12 cellular contexts compared by ENCODE assay signal in genomic region chr12:56162468-56163290, GRCh38. TPM values are rescaled to one million over a fixed set of nuclear protein-coding genes. Genes with fewer than 3 reads are reported as not detected.
DNase-seq lines count a peak whose midpoint lies in the region; ATAC-seq and TF ChIP-seq lines count a peak whose summit lies in the region.
"Had no signal": no experiment of that assay in that cellular context is flagged by ENCODE, and none has a peak within 500 bp of the region (broad histone marks: within the 10 kb centered on the region; RNA-seq: fewer than 3 reads in every experiment).

No MANE protein-coding gene starts in this region.

- intact Hi-C loops in activated CD4-positive, alpha-beta T cell treated with anti-CD3 and anti-CD28 coated beads, Interleukin-2, amount 10 ng/mL, durations not matched to agents 24 days and 14 days (cut with micrococcal nuclease), result no loop called here

- TF ChIP-seq CTCF in fibroblast of lung (conservative IDR thresholded peaks at IDR 0.05 in 1 of 2, IDR thresholded peaks at IDR 0.05 in 1 of 2; ENCODE audit: low read depth in 1 of 2, low read length in 2 of 2), result no peak

- no peaks in the 10 kb centered on the region for H3K27me3 ChIP-seq in fibroblast of lung (ENCODE audit: control insufficient read depth, insufficient read depth, low read length)

- H3K27ac Mint-ChIP-seq in activated CD4-positive, alpha-beta T cell treated with anti-CD3 and anti-CD28 coated beads, Interleukin-2, amount 10 ng/mL, durations not matched to agents 24 days and 14 days, result peak overlapping the region; percentile 32
- peak overlapping the region; percentile 98 for H3K27ac Mint-ChIP-seq in stimulated activated effector memory CD8-positive, alpha-beta T cell treated with anti-CD3 and anti-CD28 coated beads, Interleukin-12 subunit alpha, Interleukin-12 subunit beta, amount 100 ng/mL, for 72 hours

- H3K27me3 Mint-ChIP-seq in activated CD4-positive, alpha-beta T cell treated with anti-CD3 and anti-CD28 coated beads, Interleukin-2, amount 10 ng/mL, durations not matched to agents 24 days and 14 days, result no peaks in the 10 kb centered on the region

- H3K4me1 ChIP-seq in fibroblast of lung (ENCODE audit: control insufficient read depth, extremely low read depth, insufficient read depth, low read length), result peaks cover 12% of the 10 kb centered on the region

- H3K79me2 ChIP-seq in fibroblast of lung (ENCODE audit: control insufficient read depth, insufficient read depth, low read length), result peaks cover 39% of the 10 kb centered on the region

- ATAC-seq in SK-N-SH treated with all-trans-retinoic acid at 6 μM for 48 hours, result no peak
- ATAC-seq in stimulated activated effector memory CD8-positive, alpha-beta T cell treated with anti-CD3 and anti-CD28 coated beads, Interleukin-12 subunit alpha, Interleukin-12 subunit beta, amount 100 ng/mL, for 72 hours, result no peak
- ATAC-seq in GM21515 (IDR thresholded peaks at IDR 0.05; ENCODE audit: unreplicated experiment), result no peak

- peaks cover 33% of the 10 kb centered on the region for H3K4me1 Mint-ChIP-seq in activated CD4-positive, alpha-beta T cell treated with anti-CD3 and anti-CD28 coated beads, Interleukin-2, amount 10 ng/mL, durations not matched to agents 24 days and 14 days
- H3K4me1 Mint-ChIP-seq in stimulated activated effector memory CD8-positive, alpha-beta T cell treated with anti-CD3 and anti-CD28 coated beads, Interleukin-12 subunit alpha, Interleukin-12 subunit beta, amount 100 ng/mL, for 72 hours, result peaks cover 55% of the 10 kb centered on the region

- no peak overlapping the region for H2AFZ ChIP-seq in fibroblast of lung (ENCODE audit: low read length)
- H2AFZ ChIP-seq: PC-9 had no signal

- DNase-seq in activated CD4-positive, alpha-beta T cell treated with anti-CD3 and anti-CD28 coated beads, Interleukin-2, amount 10 ng/mL, durations not matched to agents 24 days and 14 days, result no peak
- DNase-seq in activated CD4-positive, alpha-beta T cell treated with anti-CD3 and anti-CD28 coated beads, Interleukin-2, amount 50 U/mL, for 4 hours, result no peak
- peak in 1 of 2 donors; percentile 6 for DNase-seq in fibroblast of lung (ENCODE audit: low read depth in 2 of 2)
- no peak for DNase-seq in stimulated activated effector memory CD8-positive, alpha-beta T cell treated with anti-CD3 and anti-CD28 coated beads, Interleukin-12 subunit alpha, Interleukin-12 subunit beta, amount 100 ng/mL, for 72 hours (ENCODE audit: low spot score in 2 of 2)
- DNase-seq in activated effector memory CD4-positive, alpha-beta T cell treated with anti-CD3 and anti-CD28 coated beads, Interleukin-2, amount 50 U/mL, for 16 hours, result no peak
- DNase-seq in occipital lobe (lab: John Stamatoyannopoulos, UW), result no peak
- DNase-seq: activated CD4-positive, alpha-beta T cell treated with anti-CD3 and anti-CD28 coated beads, Interleukin-2, amount 50 U/mL, for 1 hour; AML-193; NCI-H1092 treated with DMSO at 0.1 percent for 48 hours; PC-9 had no signal

- H3K36me3 ChIP-seq in fibroblast of lung (ENCODE audit: control insufficient read depth, insufficient read depth, low read length), result peaks cover 36% of the 10 kb centered on the region

- peak overlapping the region in 1 of 4 experiments; percentile 7 for H3K4me3 ChIP-seq in fibroblast of lung (replicated peaks in 1 of 4; ENCODE audit: control extremely low read depth in 1 of 4, insufficient read depth in 1 of 4, low read depth in 3 of 4, low read length in 4 of 4)
- H3K4me3 ChIP-seq: PC-9 had no signal

- peak overlapping the region; percentile 23 for H3K4me2 ChIP-seq in fibroblast of lung (ENCODE audit: extremely low read depth, insufficient read depth, low read length)
- H3K4me2 ChIP-seq: PC-9 had no signal

- no peak overlapping the region for H3K27ac ChIP-seq in fibroblast of lung (ENCODE audit: insufficient read depth, low read length)
- H3K27ac ChIP-seq: PC-9 had no signal

- no peaks in the 10 kb centered on the region for H3K9me3 Mint-ChIP-seq in activated CD4-positive, alpha-beta T cell treated with anti-CD3 and anti-CD28 coated beads, Interleukin-2, amount 10 ng/mL, durations not matched to agents 24 days and 14 days
- no peaks in the 10 kb centered on the region for H3K9me3 Mint-ChIP-seq in stimulated activated effector memory CD8-positive, alpha-beta T cell treated with anti-CD3 and anti-CD28 coated beads, Interleukin-12 subunit alpha, Interleukin-12 subunit beta, amount 100 ng/mL, for 72 hours

- H4K20me1 ChIP-seq in fibroblast of lung (ENCODE audit: control insufficient read depth, extremely low read depth, insufficient read depth, low read length), result peaks cover 1% of the 10 kb centered on the region

- no peaks in the 10 kb centered on the region for H3K9me3 ChIP-seq in fibroblast of lung (ENCODE audit: control insufficient read depth, insufficient read depth, low read depth, low read length)

- H3K9ac ChIP-seq in fibroblast of lung (ENCODE audit: insufficient read depth, low read length), result no peak overlapping the region

- H3K36me3 Mint-ChIP-seq in activated CD4-positive, alpha-beta T cell treated with anti-CD3 and anti-CD28 coated beads, Interleukin-2, amount 10 ng/mL, durations not matched to agents 24 days and 14 days (ENCODE audit: low read depth), result peaks cover 74% of the 10 kb centered on the region
- peaks cover 100% of the 10 kb centered on the region for H3K36me3 Mint-ChIP-seq in stimulated activated effector memory CD8-positive, alpha-beta T cell treated with anti-CD3 and anti-CD28 coated beads, Interleukin-12 subunit alpha, Interleukin-12 subunit beta, amount 100 ng/mL, for 72 hours

- no peak overlapping the region for H3K4me3 Mint-ChIP-seq in activated CD4-positive, alpha-beta T cell treated with anti-CD3 and anti-CD28 coated beads, Interleukin-2, amount 10 ng/mL, durations not matched to agents 24 days and 14 days
- no peak overlapping the region for H3K4me3 Mint-ChIP-seq in stimulated activated effector memory CD8-positive, alpha-beta T cell treated with anti-CD3 and anti-CD28 coated beads, Interleukin-12 subunit alpha, Interleukin-12 subunit beta, amount 100 ng/mL, for 72 hours

TF ChIP-seq in SK-N-SH treated with all-trans-retinoic acid at 6 μM for 48 hours, 23 proteins besides CTCF, POLR2A, EP300 and RAD21:
- 0 out of 2 replicates have a peak, but pooled peaks have one; percentile 21 for TF ChIP-seq RARB (CRISPR knock-in tag; IDR thresholded peaks at IDR 0.05)
- TF ChIP-seq ESRRG (CRISPR knock-in tag; IDR thresholded peaks at IDR 0.05), result no peak

RNA-seq across cellular contexts. Expression of gene MYL6, which starts 4.5 kb away (rescaled TPM):
- 717 and 752 TPM in 2 replicates for total RNA-seq in activated CD4-positive, alpha-beta T cell treated with anti-CD3 and anti-CD28 coated beads, Interleukin-2, amount 10 ng/mL, durations not matched to agents 24 days and 14 days
- total RNA-seq in fibroblast of lung, result 1,163 and 1,517 TPM in 2 replicates
- polyA plus RNA-seq in fibroblast of lung, result 6,238 and 7,941 TPM in 2 replicates
- polyA plus RNA-seq in fibroblast of lung (2012), result 4,582 and 6,828 TPM in 2 replicates
- 818 and 1,187 TPM in 2 replicates for polyA minus RNA-seq in fibroblast of lung (ENCODE audit: low replicate concordance)
- total RNA-seq in occipital lobe, result 417 TPM

RNA-seq across cellular contexts. Expression of gene MYL6B, which starts 10.3 kb away (rescaled TPM):
- total RNA-seq in activated CD4-positive, alpha-beta T cell treated with anti-CD3 and anti-CD28 coated beads, Interleukin-2, amount 10 ng/mL, durations not matched to agents 24 days and 14 days, result 63.3 and 68.9 TPM in 2 replicates
- 71.7 and 98.6 TPM in 2 replicates for total RNA-seq in fibroblast of lung
- polyA plus RNA-seq in fibroblast of lung, result 87.7 and 99.1 TPM in 2 replicates
- 163 and 171 TPM in 2 replicates for polyA plus RNA-seq in fibroblast of lung (2012)
- 40.3 and 69.5 TPM in 2 replicates for polyA minus RNA-seq in fibroblast of lung (ENCODE audit: low replicate concordance)
- 77.0 TPM for total RNA-seq in occipital lobe

RNA-seq across cellular contexts. Expression of gene SMARCC2, which starts 26.6 kb away (rescaled TPM):
- total RNA-seq in activated CD4-positive, alpha-beta T cell treated with anti-CD3 and anti-CD28 coated beads, Interleukin-2, amount 10 ng/mL, durations not matched to agents 24 days and 14 days, result 127 and 130 TPM in 2 replicates
- total RNA-seq in fibroblast of lung (55.5 and 70.8 TPM in 2 replicates), occipital lobe (80.6 TPM)
- 60.2 and 69.6 TPM in 2 replicates for polyA plus RNA-seq in fibroblast of lung
- 49.2 and 50.4 TPM in 2 replicates for polyA plus RNA-seq in fibroblast of lung (2012)
- polyA minus RNA-seq in fibroblast of lung (ENCODE audit: low replicate concordance), result 64.1 and 69.7 TPM in 2 replicates

RNA-seq across cellular contexts. Expression of gene ESYT1, which starts 34.6 kb away (rescaled TPM):
- 155 and 158 TPM in 2 replicates for total RNA-seq in activated CD4-positive, alpha-beta T cell treated with anti-CD3 and anti-CD28 coated beads, Interleukin-2, amount 10 ng/mL, durations not matched to agents 24 days and 14 days
- total RNA-seq in fibroblast of lung (261 and 446 TPM in 2 replicates), occipital lobe (21.8 TPM)
- 182 and 260 TPM in 2 replicates for polyA plus RNA-seq in fibroblast of lung
- polyA plus RNA-seq in fibroblast of lung (2012), result 135 and 167 TPM in 2 replicates
- 837 and 884 TPM in 2 replicates for polyA minus RNA-seq in fibroblast of lung (ENCODE audit: low replicate concordance)

RNA-seq across cellular contexts. Expression of gene ZC3H10, which starts 44.6 kb away (rescaled TPM):
- total RNA-seq in activated CD4-positive, alpha-beta T cell treated with anti-CD3 and anti-CD28 coated beads, Interleukin-2, amount 10 ng/mL, durations not matched to agents 24 days and 14 days, result 8.9 and 11.2 TPM in 2 replicates
- total RNA-seq in fibroblast of lung, result 5.6 and 7.2 TPM in 2 replicates
- 1.8 and 1.9 TPM in 2 replicates for polyA plus RNA-seq in fibroblast of lung
- 1.9 and 3.5 TPM in 2 replicates for polyA plus RNA-seq in fibroblast of lung (2012)
- 2.9 and 4.0 TPM in 2 replicates for polyA minus RNA-seq in fibroblast of lung (ENCODE audit: low replicate concordance)
- total RNA-seq in occipital lobe, result 10.6 TPM
